Comparison of ENCODE assay signal across 6 cellular contexts in genomic region chr10:78017856-78018255, GRCh38.
"Had no signal": no experiment of that assay in that cellular context is flagged by ENCODE, and none has a peak within 500 bp of the region (broad histone marks: within the 10 kb centered on the region; RNA-seq: fewer than 3 reads in every experiment).

No MANE protein-coding gene starts in this region.

- H3K27me3 Mint-ChIP-seq: IgD-negative memory B cell had no signal

- H3K4me3 Mint-ChIP-seq: IgD-negative memory B cell had no signal

- H3K27ac ChIP-seq: HL-60 had no signal

- DNase-seq: IMR-90, KBM-7 had no signal

- ATAC-seq: HepG2, K562 had no signal

- H3K4me1 Mint-ChIP-seq: IgD-negative memory B cell had no signal

- H3K4me3 ChIP-seq: K562 had no signal

- H3K9me3 Mint-ChIP-seq: IgD-negative memory B cell had no signal
